Comparison of ENCODE assay signal across 12 cellular contexts in the genomic region with DNA sequence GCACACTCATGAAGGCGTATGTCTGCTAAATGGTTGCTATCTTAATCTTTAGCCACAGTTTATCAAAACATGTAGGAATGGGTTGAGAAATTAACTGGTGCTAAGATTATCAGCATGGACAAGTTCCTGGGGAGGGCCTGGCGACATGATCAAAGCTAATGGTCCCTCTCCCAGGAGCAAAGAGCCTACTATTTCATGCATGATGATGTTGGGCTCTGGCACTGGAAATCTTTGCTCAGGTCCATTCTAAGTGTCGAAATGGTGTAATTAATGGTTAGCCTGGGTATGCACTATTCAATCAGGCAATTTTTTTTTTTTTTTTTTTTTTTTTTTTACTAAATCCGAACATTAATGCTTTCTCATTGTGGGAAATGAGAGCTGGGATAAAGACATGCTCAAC.
DNase-seq lines count a peak whose midpoint lies in the region; ATAC-seq and TF ChIP-seq lines count a peak whose summit lies in the region.
"Had no signal": no experiment of that assay in that cellular context is flagged by ENCODE, and none has a peak within 500 bp of the region (broad histone marks: within the 10 kb centered on the region; RNA-seq: fewer than 3 reads in every experiment).

No MANE protein-coding gene starts in this region.

- H4K20me1 ChIP-seq in fibroblast of lung (ENCODE audit: control insufficient read depth, extremely low read depth, insufficient read depth, low read length): no peaks in the 10 kb centered on the region

- intact Hi-C loops in CD4-positive, alpha-beta memory T cell (cut with micrococcal nuclease): loop anchor here (1.0 to 10.0 kb wide), 3 partner anchors 13 to 435 kb away; no protein-coding TSS in a partner anchor
- intact Hi-C loops in sigmoid colon (cut with DNase I): no loop called here
- intact Hi-C loops in MCF 10A (cut with micrococcal nuclease): no loop called here

- peaks cover 88% of the 10 kb centered on the region for H3K4me1 ChIP-seq in CD4-positive, alpha-beta memory T cell (ENCODE audit: insufficient read depth, low read length)
- H3K4me1 ChIP-seq in fibroblast of lung (ENCODE audit: control insufficient read depth, extremely low read depth, insufficient read depth, low read length) (peaks cover 53% of the 10 kb centered on the region), sigmoid colon (peaks cover 0 to 99% (median 87%) of the 10 kb centered on the region in 4 donors)

- BruUV-seq in MCF 10A (replicated peaks; lab: Mats Ljungman, UMichigan): no TSS peak

- TF ChIP-seq POLR2A in sigmoid colon (IDR thresholded peaks at IDR 0.05): no peak

- peak overlapping the region; percentile 37 for H3K27ac ChIP-seq in CD4-positive, alpha-beta memory T cell (ENCODE audit: low read depth, low read length)
- H3K27ac ChIP-seq in fibroblast of lung (ENCODE audit: insufficient read depth, low read length): peak overlapping the region; percentile 85
- peak overlapping the region; percentile 82 to 100 (median 98) for H3K27ac ChIP-seq in sigmoid colon

- H3K36me3 Mint-ChIP-seq in CD4-positive, alpha-beta memory T cell: peaks cover 35 to 60% of the 10 kb centered on the region in 2 donors
- H3K36me3 Mint-ChIP-seq in T-helper 17 cell (ENCODE audit: low read depth) (peaks cover 2% of the 10 kb centered on the region), endothelial cell (ENCODE audit: low read depth, unreplicated experiment) (peaks cover 25% of the 10 kb centered on the region), MCF 10A (ENCODE audit: insufficient read depth, unreplicated experiment) (peaks cover 22% of the 10 kb centered on the region)

- 48 to 75% methylated on average over 4 of the region's 4 CpGs for WGBS in sigmoid colon, 2 donors

- no peak for ATAC-seq in T-helper 17 cell

- no peaks in the 10 kb centered on the region for H3K27me3 Mint-ChIP-seq in CD4-positive, alpha-beta memory T cell
- no peaks in the 10 kb centered on the region for H3K27me3 Mint-ChIP-seq in T-helper 17 cell
- H3K27me3 Mint-ChIP-seq in endothelial cell (ENCODE audit: unreplicated experiment): peaks cover 10% of the 10 kb centered on the region
- H3K27me3 Mint-ChIP-seq in MCF 10A (ENCODE audit: insufficient read depth, unreplicated experiment): no peaks in the 10 kb centered on the region

- peak overlapping the region in 6 of 8 donors; percentile 25 to 79 (median 62) for H3K4me3 Mint-ChIP-seq in CD4-positive, alpha-beta memory T cell
- peak overlapping the region; percentile 52 for H3K4me3 Mint-ChIP-seq in T-helper 17 cell
- no peak overlapping the region for H3K4me3 Mint-ChIP-seq in endothelial cell (ENCODE audit: unreplicated experiment)
- H3K4me3 Mint-ChIP-seq in MCF 10A (ENCODE audit: unreplicated experiment): no peak overlapping the region
- H3K4me3 Mint-ChIP-seq: T-helper 1 cell treated with Interleukin-12 subunit alpha and Interleukin-12 subunit beta and Interleukin-4 antibody, amounts not matched to agents 30 μg/mL and 1 μg/mL, for 36 hours had no signal

- no peaks in the 10 kb centered on the region for H3K27me3 ChIP-seq in CD4-positive, alpha-beta memory T cell (ENCODE audit: insufficient read depth, low read length)
- H3K27me3 ChIP-seq in fibroblast of lung (ENCODE audit: control insufficient read depth, insufficient read depth, low read length) (no peaks in the 10 kb centered on the region), sigmoid colon (no peaks in the 10 kb centered on the region)

- peak overlapping the region; percentile 67 for H3K4me2 ChIP-seq in fibroblast of lung (ENCODE audit: extremely low read depth, insufficient read depth, low read length)

- POLR2A ChIA-PET in CD4-positive, alpha-beta memory T cell (lab: Charles Lee; ENCODE audit: partially characterized antibody): interaction anchor here (0.7 to 7.0 kb wide), 6 partner anchors 11 to 41 kb away, joined by 3 to 57 read pairs (median 3); no protein-coding TSS in a partner anchor
- POLR2A ChIA-PET in MCF 10A (lab: Yijun Ruan, JAX): interaction anchor here (0.7 to 1.3 kb wide), 4 partner anchors 8 to 40 kb away, joined by 3 to 5 read pairs (median 4); no protein-coding TSS in a partner anchor

- H3K27ac Mint-ChIP-seq in CD4-positive, alpha-beta memory T cell: peak overlapping the region; percentile 63 to 94 (median 77)
- H3K27ac Mint-ChIP-seq in T-helper 17 cell (peak overlapping the region; percentile 90), endothelial cell (ENCODE audit: unreplicated experiment) (no peak overlapping the region), MCF 10A (ENCODE audit: low read depth, unreplicated experiment) (no peak overlapping the region)

- peaks cover 70% of the 10 kb centered on the region for H3K79me2 ChIP-seq in fibroblast of lung (ENCODE audit: control insufficient read depth, insufficient read depth, low read length)

- H3K9ac ChIP-seq in fibroblast of lung (ENCODE audit: insufficient read depth, low read length): no peak overlapping the region

- CTCF ChIA-PET in CD4-positive, alpha-beta memory T cell (lab: Charles Lee; ENCODE audit: partially characterized antibody): interaction anchor here (0.7 to 5.0 kb wide), 22 partner anchors 12 to 396 kb away, joined by 3 to 88 read pairs (median 4); no protein-coding TSS in a partner anchor
- CTCF ChIA-PET in MCF 10A (lab: Yijun Ruan, JAX): interaction anchor here (0.6 to 1.7 kb wide), 14 partner anchors 10 to 731 kb away, joined by 3 to 17 read pairs (median 4); no protein-coding TSS in a partner anchor

- no peak for TF ChIP-seq CTCF in fibroblast of lung (conservative IDR thresholded peaks at IDR 0.05 in 1 of 2, IDR thresholded peaks at IDR 0.05 in 1 of 2; ENCODE audit: low read depth in 1 of 2, low read length in 2 of 2)
- no peak for TF ChIP-seq CTCF in sigmoid colon (IDR thresholded peaks at IDR 0.05)
- TF ChIP-seq CTCF in endothelial cell (IDR thresholded peaks at IDR 0.05; ENCODE audit: unreplicated experiment): no peak
- TF ChIP-seq CTCF in MCF 10A (IDR thresholded peaks at IDR 0.05; ENCODE audit: unreplicated experiment): no peak

- H3K4me3 ChIP-seq in CD4-positive, alpha-beta memory T cell (ENCODE audit: low read length in 2 of 2): no peak overlapping the region
- no peak overlapping the region for H3K4me3 ChIP-seq in fibroblast of lung (replicated peaks in 1 of 4; ENCODE audit: control extremely low read depth in 1 of 4, insufficient read depth in 1 of 4, low read depth in 3 of 4, low read length in 4 of 4)
- peak overlapping the region in 1 of 4 donors; percentile 5 for H3K4me3 ChIP-seq in sigmoid colon

- no peak overlapping the region for H2AFZ ChIP-seq in fibroblast of lung (ENCODE audit: low read length)

- H3K4me1 Mint-ChIP-seq in CD4-positive, alpha-beta memory T cell: peaks cover 56 to 88% (median 70%) of the 10 kb centered on the region in 4 donors
- H3K4me1 Mint-ChIP-seq in T-helper 17 cell (peaks cover 54% of the 10 kb centered on the region), endothelial cell (ENCODE audit: unreplicated experiment) (peaks cover 32% of the 10 kb centered on the region), MCF 10A (ENCODE audit: insufficient read depth, unreplicated experiment) (peaks cover 25% of the 10 kb centered on the region)

- TF ChIP-seq EP300 in sigmoid colon (IDR thresholded peaks at IDR 0.05): no peak

- peaks cover 10% of the 10 kb centered on the region for H3K36me3 ChIP-seq in CD4-positive, alpha-beta memory T cell (ENCODE audit: insufficient read depth, low read length)
- H3K36me3 ChIP-seq in fibroblast of lung (ENCODE audit: control insufficient read depth, insufficient read depth, low read length): no peaks in the 10 kb centered on the region
- H3K36me3 ChIP-seq in sigmoid colon: peaks cover 0 to 23% (median 0%) of the 10 kb centered on the region in 4 donors

- no peaks in the 10 kb centered on the region for H3K9me3 Mint-ChIP-seq in CD4-positive, alpha-beta memory T cell
- H3K9me3 Mint-ChIP-seq in endothelial cell (ENCODE audit: unreplicated experiment) (no peaks in the 10 kb centered on the region), MCF 10A (ENCODE audit: unreplicated experiment) (no peaks in the 10 kb centered on the region)
- H3K9me3 Mint-ChIP-seq: T-helper 1 cell treated with Interleukin-12 subunit alpha and Interleukin-12 subunit beta and Interleukin-4 antibody, amounts not matched to agents 30 μg/mL and 1 μg/mL, for 36 hours had no signal

- H3K9me3 ChIP-seq in CD4-positive, alpha-beta memory T cell (ENCODE audit: control insufficient read depth in 1 of 2, low read length in 2 of 2): no peaks in the 10 kb centered on the region
- H3K9me3 ChIP-seq in T-helper 17 cell (ENCODE audit: control insufficient read depth, low read length, poor library complexity, severe bottlenecking) (no peaks in the 10 kb centered on the region), fibroblast of lung (ENCODE audit: control insufficient read depth, insufficient read depth, low read depth, low read length) (no peaks in the 10 kb centered on the region), sigmoid colon (no peaks in the 10 kb centered on the region)

- DNase-seq in CD4-positive, alpha-beta memory T cell: no peak
- DNase-seq in T-helper 17 cell (no peak), fibroblast of lung (ENCODE audit: low read depth in 2 of 2) (no peak), sigmoid colon (no peak), endothelial cell (ENCODE audit: low spot score) (no peak), NCI-H2107 (lab: John Stamatoyannopoulos, UW) (no peak), MCF 10A (ENCODE audit: unreplicated experiment) (no peak), NCI-H1417 treated with DMSO at 0.1 percent for 48 hours (lab: John Stamatoyannopoulos, UW) (no peak)
- DNase-seq: activated T-cell treated with anti-CD3 and anti-CD28 coated beads, Interleukin-2, amount 50 U/mL, for 48 hours; DMS79; GOT3 had no signal

Comparison
In these comparisons a context has a peak if more than half of its experiments do, and no peak if none do; other contexts are left out.
1. H3K27ac ChIP-seq: peak in every context shown above with its lines; median percentile 98 in sigmoid colon; 85 in fibroblast of lung; 37 in CD4-positive, alpha-beta memory T cell.
2. H3K27ac Mint-ChIP-seq: peak in CD4-positive, alpha-beta memory T cell (7 of 7) and T-helper 17 cell (single experiment); none in endothelial cell (single experiment) and MCF 10A (single experiment).
3. H3K4me3 Mint-ChIP-seq: peak in CD4-positive, alpha-beta memory T cell (6 of 8) and T-helper 17 cell (single experiment); none in endothelial cell (single experiment) and MCF 10A (single experiment).